ENCODE assay signal across 25 cellular contexts in the genomic region with DNA sequence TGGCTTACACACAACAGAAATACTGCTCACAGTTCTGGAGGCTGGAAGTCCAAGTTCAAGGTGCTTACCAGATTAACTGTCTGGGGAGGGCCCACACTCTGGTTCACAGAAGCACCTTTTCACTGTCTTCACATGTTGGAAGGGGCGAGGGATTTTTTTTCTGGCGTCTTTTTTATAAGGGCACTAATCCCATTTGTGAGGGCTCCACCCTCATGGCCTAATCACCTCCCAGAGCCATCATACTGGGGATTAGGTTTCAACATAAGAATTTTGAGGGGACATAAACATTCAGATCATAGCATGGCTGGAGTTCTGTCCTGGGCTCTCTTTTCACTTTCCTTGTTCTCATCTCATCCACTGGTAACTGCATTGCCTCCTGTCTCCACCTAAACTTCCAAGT.
"Had no signal": no experiment of that assay in that cellular context is flagged by ENCODE, and none has a peak within 500 bp of the region (broad histone marks: within the 10 kb centered on the region; RNA-seq: fewer than 3 reads in every experiment).

No MANE protein-coding gene starts in this region.

- DNase-seq: activated CD4-positive, alpha-beta T cell treated with anti-CD3 and anti-CD28 coated beads, Interleukin-2, amount 50 U/mL, for 1 hour; activated CD4-positive, CD25-positive, alpha-beta regulatory T cell treated with anti-CD3 and anti-CD28 coated beads, Interleukin-2, amount 50 U/mL, for 72 hours; activated CD8-positive, alpha-beta T cell treated with anti-CD3 and anti-CD28 coated beads for 36 hours; activated gamma-delta T cell treated with Interleukin-2 at 50 U/mL for 16 hours; activated T-cell treated with anti-CD3 and anti-CD28 coated beads, Interleukin-2, amount 50 U/mL, for 4 hours; central memory CD4-positive, alpha-beta T cell; esophagus squamous epithelium; foreskin melanocyte; islet precursor cell; left ventricle myocardium superior; nephron progenitor cell; stimulated activated CD4-positive, alpha-beta T cell treated with anti-CD3 and anti-CD28 coated beads, Interleukin-12 subunit alpha, Interleukin-12 subunit beta, amount 100 ng/mL, for 4 hours; stimulated activated CD4-positive, alpha-beta T cell treated with anti-CD3 and anti-CD28 coated beads, Interleukin-4, amount 100 ng/mL, for 1 hour; T-helper 9 cell; upper lobe of left lung; WERI-Rb-1 had no signal

- H3K27ac ChIP-seq: esophagus squamous epithelium, neutrophil, skin epidermis, thoracic aorta, upper lobe of left lung, vagina, WERI-Rb-1 had no signal

- H3K27me3 Mint-ChIP-seq: activated CD8-positive, alpha-beta T cell treated with anti-CD3 and anti-CD28 coated beads for 36 hours; activated T-helper 17 cell treated with anti-CD3 and anti-CD28 coated beads, Interleukin-2, amount 50 U/mL, for 72 hours; stimulated activated naive CD8-positive, alpha-beta T cell treated with anti-CD3 and anti-CD28 coated beads, Interleukin-15, Interleukin-2, amounts not matched to agents 100 ng/mL and 50 ng/mL, for 24 hours had no signal

- H3K27ac Mint-ChIP-seq: activated CD8-positive, alpha-beta T cell treated with anti-CD3 and anti-CD28 coated beads for 36 hours; activated T-helper 17 cell treated with anti-CD3 and anti-CD28 coated beads, Interleukin-2, amount 50 U/mL, for 72 hours; nephron progenitor cell; stimulated activated naive CD8-positive, alpha-beta T cell treated with anti-CD3 and anti-CD28 coated beads, Interleukin-15, Interleukin-2, amounts not matched to agents 100 ng/mL and 50 ng/mL, for 24 hours; T-helper 1 cell treated with Interleukin-12 subunit alpha and Interleukin-12 subunit beta and Interleukin-4 antibody, amounts not matched to agents 30 μg/mL and 1 μg/mL, for 36 hours had no signal

- H3K9me3 ChIP-seq: breast epithelium, neutrophil, thoracic aorta, upper lobe of left lung, vagina had no signal

- ATAC-seq: activated CD8-positive, alpha-beta T cell treated with anti-CD3 and anti-CD28 coated beads for 36 hours; activated T-cell treated with anti-CD3 and anti-CD28 coated beads, Interleukin-2, amount 50 U/mL, for 4 hours; activated T-helper 17 cell treated with anti-CD3 and anti-CD28 coated beads, Interleukin-2, amount 50 U/mL, for 72 hours; left ventricle myocardium superior; sciatic nerve had no signal

- H3K4me3 Mint-ChIP-seq: activated CD8-positive, alpha-beta T cell treated with anti-CD3 and anti-CD28 coated beads for 36 hours; activated T-cell treated with anti-CD3 and anti-CD28 coated beads, Interleukin-2, amount 50 U/mL, for 4 hours; activated T-helper 17 cell treated with anti-CD3 and anti-CD28 coated beads, Interleukin-2, amount 50 U/mL, for 72 hours; nephron progenitor cell; stimulated activated naive CD8-positive, alpha-beta T cell treated with anti-CD3 and anti-CD28 coated beads, Interleukin-15, Interleukin-2, amounts not matched to agents 100 ng/mL and 50 ng/mL, for 24 hours; T-helper 1 cell treated with Interleukin-12 subunit alpha and Interleukin-12 subunit beta and Interleukin-4 antibody, amounts not matched to agents 30 μg/mL and 1 μg/mL, for 36 hours had no signal

- H3K27me3 ChIP-seq: breast epithelium, esophagus squamous epithelium, neutrophil, upper lobe of left lung, vagina had no signal
